In the genomic region with DNA sequence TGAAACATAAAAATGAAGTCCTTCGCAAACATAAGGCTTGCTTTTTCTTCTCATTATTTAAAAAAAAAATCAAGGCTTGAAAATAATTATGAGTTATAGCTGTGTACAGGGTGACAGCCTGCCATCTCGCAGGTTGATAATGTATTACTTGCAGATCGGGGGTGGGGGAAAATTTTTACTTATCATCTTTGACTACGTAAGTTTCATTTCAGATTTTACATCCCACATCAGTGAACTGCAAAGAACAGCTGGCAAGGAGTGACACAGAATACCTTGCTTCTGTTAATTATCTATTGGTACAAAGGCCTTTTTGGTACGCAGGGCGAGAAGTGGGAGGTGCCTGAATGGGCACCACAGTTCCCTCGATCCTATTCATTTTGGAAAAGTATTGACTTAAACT, we compare ENCODE assay signal across 35 cellular contexts.
"Had no signal": no experiment of that assay in that cellular context is flagged by ENCODE, and none has a peak within 500 bp of the region (broad histone marks: within the 10 kb centered on the region; RNA-seq: fewer than 3 reads in every experiment).

No MANE protein-coding gene starts in this region.

- H3K4me3 ChIP-seq: MG63 had no signal

- H3K27me3 ChIP-seq: MG63 had no signal

- DNase-seq: Karpas-422, Kasumi-1, MG63, MM.1S, MV-4-11, NCI-H1048, NCI-H1092, NCI-H1092 treated with DMSO at 0.1 percent for 48 hours, NCI-H1105, NCI-H1105 treated with DMSO at 0.1 percent for 48 hours, NCI-H1417, NCI-H1417 treated with DMSO at 0.1 percent for 48 hours, NCI-H1436, NCI-H1436 treated with DMSO at 0.1 percent for 48 hours, NCI-H146, NCI-H1694, NCI-H1694 treated with DMSO at 0.1 percent for 48 hours, NCI-H187, NCI-H187 treated with DMSO at 0.1 percent for 48 hours, NCI-H1930, NCI-H2029, NCI-H2029 treated with DMSO at 0.1 percent for 48 hours, NCI-H2081, NCI-H2081 treated with DMSO at 0.1 percent for 48 hours, NCI-H2107, NCI-H2171, NCI-H2171 treated with DMSO at 0.1 percent for 48 hours, NCI-H2227 treated with DMSO at 0.1 percent for 48 hours, NCI-H226, NCI-H345, NCI-H446, NCI-H446 treated with DMSO at 0.1 percent for 48 hours, NCI-H510A, NCI-H510A treated with DMSO at 0.1 percent for 48 hours, NCI-H524 had no signal

- H3K9me3 ChIP-seq: MG63 had no signal
